1 cellular context compared by ENCODE assay signal in genomic region chr22:45626198-45626651, GRCh38.
TF ChIP-seq lines count a peak whose summit lies in the region.

No MANE protein-coding gene starts in this region.

TF ChIP-seq in IMR-90, 13 proteins besides CTCF, POLR2A, EP300 and RAD21 (continued from another document):
- TF ChIP-seq ELK1 (IDR thresholded peaks at IDR 0.05; ENCODE audit: borderline replicate concordance, low read depth, low read length): no peak
